Comparison of ENCODE assay signal across 9 cellular contexts in the genomic region with DNA sequence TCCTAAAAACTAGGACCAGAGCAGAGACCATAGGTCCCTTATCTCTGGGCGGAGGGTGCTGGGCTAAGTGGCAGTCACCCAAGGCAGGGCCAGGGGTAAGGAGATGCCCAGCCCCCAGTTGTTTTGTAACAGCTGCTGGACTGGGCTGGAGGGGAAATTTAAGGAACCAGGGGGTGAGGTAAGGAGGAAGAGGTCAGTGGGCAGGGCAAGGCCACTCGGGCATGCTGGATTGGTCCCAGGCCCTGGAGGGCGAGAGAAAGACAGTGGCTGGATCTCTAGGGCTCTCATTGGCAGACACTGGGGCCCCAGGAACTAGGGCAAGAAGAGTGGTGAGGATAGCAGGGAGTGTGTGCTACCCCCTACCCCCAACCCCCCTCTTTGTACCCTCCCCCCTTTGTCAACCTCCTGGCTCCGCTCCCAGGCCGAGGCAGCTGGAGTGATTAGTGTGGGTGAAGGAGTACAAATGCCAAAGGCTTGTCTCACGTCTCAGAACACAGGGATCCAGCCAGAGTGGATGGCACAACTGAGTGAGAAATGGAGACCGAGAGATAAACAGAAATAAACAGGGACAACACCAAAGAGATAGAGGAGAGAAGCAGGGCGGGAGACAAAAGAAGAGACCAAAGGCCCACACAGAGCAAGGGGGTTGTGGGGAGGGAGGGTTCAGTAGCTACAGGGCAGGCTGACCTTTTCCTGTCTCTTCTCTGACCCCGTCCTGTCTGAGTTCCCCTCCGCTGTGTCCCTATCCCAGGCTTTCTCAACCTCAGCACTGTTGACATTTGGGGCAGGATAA. TPM values are rescaled to one million over a fixed set of nuclear protein-coding genes. Genes with fewer than 3 reads are reported as not detected.
DNase-seq lines count a peak whose midpoint lies in the region; ATAC-seq, FAIRE-seq and TF ChIP-seq lines count a peak whose summit lies in the region.
"Had no signal": no experiment of that assay in that cellular context is flagged by ENCODE, and none has a peak within 500 bp of the region (broad histone marks: within the 10 kb centered on the region; RNA-seq: fewer than 3 reads in every experiment).

No MANE protein-coding gene starts in this region.

- peak overlapping the region; percentile 57 for H3K4me2 ChIP-seq in astrocyte (ENCODE audit: low read length)

- H3K9me3 Mint-ChIP-seq in astrocyte (ENCODE audit: unreplicated experiment) = no peaks in the 10 kb centered on the region
- H3K9me3 Mint-ChIP-seq in activated naive CD8-positive, alpha-beta T cell treated with anti-CD3 and anti-CD28 coated beads, Interleukin-2, amount 50 U/mL, for 24 hours = no peaks in the 10 kb centered on the region
- H3K9me3 Mint-ChIP-seq: T-cell had no signal

- TF ChIP-seq CTCF in astrocyte (IDR thresholded peaks at IDR 0.05; ENCODE audit: insufficient read depth, low read depth, low read length) (no peak), stomach (IDR thresholded peaks at IDR 0.05) (no peak)

- H3K27me3 ChIP-seq in MG63 = no peaks in the 10 kb centered on the region
- H3K27me3 ChIP-seq in astrocyte (ENCODE audit: insufficient read depth, low read length) = no peaks in the 10 kb centered on the region
- no peaks in the 10 kb centered on the region for H3K27me3 ChIP-seq in stomach

- TF ChIP-seq POLR2A in stomach (IDR thresholded peaks at IDR 0.05) (no peak), H54 (IDR thresholded peaks at IDR 0.05; ENCODE audit: low read depth, low read length) (no peak)

- H2AFZ ChIP-seq in astrocyte (ENCODE audit: low read depth, low read length) = peak overlapping the region; percentile 33

- H3K27me3 Mint-ChIP-seq in astrocyte (ENCODE audit: low read depth, unreplicated experiment) = no peaks in the 10 kb centered on the region
- no peaks in the 10 kb centered on the region for H3K27me3 Mint-ChIP-seq in activated naive CD8-positive, alpha-beta T cell treated with anti-CD3 and anti-CD28 coated beads, Interleukin-2, amount 50 U/mL, for 24 hours

- H3K9me3 ChIP-seq in MG63 (no peaks in the 10 kb centered on the region), astrocyte (ENCODE audit: insufficient read depth, low read depth, low read length) (no peaks in the 10 kb centered on the region), stomach (no peaks in the 10 kb centered on the region)

- peak overlapping the region; percentile 2 for H3K9ac ChIP-seq in astrocyte (ENCODE audit: low read length)

- H3K79me2 ChIP-seq in astrocyte (ENCODE audit: insufficient read depth, low read length) = no peaks in the 10 kb centered on the region

- peak overlapping the region; percentile 37 for H3K4me3 Mint-ChIP-seq in astrocyte (ENCODE audit: unreplicated experiment)
- H3K4me3 Mint-ChIP-seq in activated naive CD8-positive, alpha-beta T cell treated with anti-CD3 and anti-CD28 coated beads, Interleukin-2, amount 50 U/mL, for 24 hours = no peak overlapping the region
- H3K4me3 Mint-ChIP-seq: T-cell had no signal

- 27 to 45% (median 28%) methylated on average over 10 of the region's 10 CpGs for WGBS in stomach, 5 donors

- no peaks in the 10 kb centered on the region for H4K20me1 ChIP-seq in astrocyte (ENCODE audit: insufficient read depth, low read length)

- H3K27ac ChIP-seq in astrocyte (ENCODE audit: low read depth, low read length) (no peak overlapping the region), stomach (peak overlapping the region; percentile 39 to 82 (median 76))

- DNase-seq in MG63 = peak; percentile 87
- peak; percentile 42 for DNase-seq in astrocyte (ENCODE audit: low read depth)
- DNase-seq in kidney glomerular epithelial cell (lab: John Stamatoyannopoulos, UW) = peak; percentile 40
- peak; percentile 65 for DNase-seq in stomach
- DNase-seq in H54 (ENCODE audit: insufficient read length, low spot score) = no peak
- DNase-seq in activated naive CD8-positive, alpha-beta T cell treated with anti-CD3 and anti-CD28 coated beads, Interleukin-2, amount 50 U/mL, for 24 hours = no peak
- DNase-seq in NAMALWA (ENCODE audit: low spot score) = no peak

- H3K4me1 ChIP-seq in astrocyte (ENCODE audit: insufficient read depth, low read length) = peaks cover 7% of the 10 kb centered on the region
- peaks cover 35 to 74% (median 61%) of the 10 kb centered on the region in 4 donors for H3K4me1 ChIP-seq in stomach

- H3K4me1 Mint-ChIP-seq in astrocyte (ENCODE audit: low read depth, unreplicated experiment) = peaks cover 10% of the 10 kb centered on the region
- peaks cover 22% of the 10 kb centered on the region for H3K4me1 Mint-ChIP-seq in activated naive CD8-positive, alpha-beta T cell treated with anti-CD3 and anti-CD28 coated beads, Interleukin-2, amount 50 U/mL, for 24 hours
- H3K4me1 Mint-ChIP-seq: T-cell had no signal

- no peaks in the 10 kb centered on the region for H3K36me3 ChIP-seq in MG63
- no peaks in the 10 kb centered on the region for H3K36me3 ChIP-seq in astrocyte (ENCODE audit: insufficient read depth, low read length)
- H3K36me3 ChIP-seq in stomach = no peaks in the 10 kb centered on the region

- H3K27ac Mint-ChIP-seq in astrocyte (ENCODE audit: unreplicated experiment) = peak overlapping the region; percentile 78
- H3K27ac Mint-ChIP-seq in activated naive CD8-positive, alpha-beta T cell treated with anti-CD3 and anti-CD28 coated beads, Interleukin-2, amount 50 U/mL, for 24 hours = no peak overlapping the region
- H3K27ac Mint-ChIP-seq: T-cell had no signal

- no peaks in the 10 kb centered on the region for H3K36me3 Mint-ChIP-seq in astrocyte (ENCODE audit: low read depth, unreplicated experiment)
- H3K36me3 Mint-ChIP-seq in activated naive CD8-positive, alpha-beta T cell treated with anti-CD3 and anti-CD28 coated beads, Interleukin-2, amount 50 U/mL, for 24 hours (ENCODE audit: low read depth) = no peaks in the 10 kb centered on the region
- H3K36me3 Mint-ChIP-seq: T-cell had no signal

- ATAC-seq in GM21390 (IDR thresholded peaks at IDR 0.05; ENCODE audit: unreplicated experiment) = no peak
- ATAC-seq in activated naive CD8-positive, alpha-beta T cell treated with anti-CD3 and anti-CD28 coated beads, Interleukin-2, amount 50 U/mL, for 24 hours = no peak
- ATAC-seq: T-cell had no signal

- H3K4me3 ChIP-seq in MG63 (no peak overlapping the region), astrocyte (ENCODE audit: insufficient read depth, low read depth, low read length) (no peak overlapping the region), stomach (no peak overlapping the region)

- intact Hi-C loops in stomach (cut with DNase I; ENCODE audit: low total_unique reads) = no loop called here

- FAIRE-seq in astrocyte (lab: Jason Lieb, UNC) (no peak), H54 (lab: Jason Lieb, UNC) (no peak)

- no peak for TF ChIP-seq EP300 in stomach (IDR thresholded peaks at IDR 0.05)

RNA-seq across cellular contexts. Expression of gene THRAP3, which starts 20.5 kb away (rescaled TPM):
- 77.6 and 84.6 TPM in 2 replicates for total RNA-seq in MG63 (2014; rRNA removed; shearing (Covaris generic); ENCODE audit: low replicate concordance)
- total RNA-seq in astrocyte (109 and 110 TPM in 2 replicates), stomach (10 to 100 TPM; 26.4 to 97.9 (median 61.3) TPM)
- polyA plus RNA-seq in stomach = 10 to 100 TPM; 22.2 to 28.0 (median 26.9) TPM

RNA-seq across cellular contexts. Expression of gene MAP7D1, which starts 47.8 kb away (rescaled TPM):
- total RNA-seq in MG63 (2014; rRNA removed; shearing (Covaris generic); ENCODE audit: low replicate concordance) = 104 and 154 TPM in 2 replicates
- total RNA-seq in astrocyte (259 and 271 TPM in 2 replicates), stomach (100 to 1,000 TPM in 2 of 5 donors, 10 to 100 TPM in 3; 14.6 to 164 (median 40.3) TPM)
- 10 to 100 TPM; 36.7 to 42.8 (median 42.4) TPM for polyA plus RNA-seq in stomach

RNA-seq across cellular contexts. Expression of gene TRAPPC3, which starts 54.5 kb away (rescaled TPM):
- 158 and 194 TPM in 2 replicates for total RNA-seq in MG63 (2014; rRNA removed; shearing (Covaris generic); ENCODE audit: low replicate concordance)
- total RNA-seq in astrocyte (87.1 and 87.6 TPM in 2 replicates), stomach (10 to 100 TPM in 4 of 5 donors, 1 to 10 TPM in 1; 8.9 to 63.9 (median 19.8) TPM)
- polyA plus RNA-seq in stomach = 10 to 100 TPM; 61.1 to 64.0 (median 62.8) TPM

Comparison
In these comparisons a context has a peak if more than half of its experiments do, and no peak if none do; other contexts are left out.
1. DNase-seq: peak in MG63 (single experiment), astrocyte (single experiment), kidney glomerular epithelial cell (single experiment) and stomach (single experiment); none in H54 (single experiment), activated naive CD8-positive, alpha-beta T cell treated with anti-CD3 and anti-CD28 coated beads, Interleukin-2, amount 50 U/mL, for 24 hours (single experiment) and NAMALWA (single experiment).